ENCODE assay signal across 15 cellular contexts in genomic region chr1:226946841-226947240, GRCh38. TPM values are rescaled to one million over a fixed set of nuclear protein-coding genes. Genes with fewer than 3 reads are reported as not detected.
DNase-seq lines count a peak whose midpoint lies in the region; ATAC-seq and TF ChIP-seq lines count a peak whose summit lies in the region.
"Had no signal": no experiment of that assay in that cellular context is flagged by ENCODE, and none has a peak within 500 bp of the region (broad histone marks: within the 10 kb centered on the region; RNA-seq: fewer than 3 reads in every experiment).

No MANE protein-coding gene starts in this region.

- no peak for TF ChIP-seq EP300 in stomach (IDR thresholded peaks at IDR 0.05)

- intact Hi-C loops in right cardiac atrium (cut with DNase I) (no loop called here), stomach (cut with DNase I; ENCODE audit: low total_unique reads) (no loop called here)

- 61% methylated on average over 3 of the region's 3 CpGs for WGBS in right cardiac atrium
- 40 to 75% (median 55%) methylated on average over 1 to 3 of the region's 3 CpGs for WGBS in stomach, 5 donors

- H3K36me3 ChIP-seq in stomach: peaks cover 0 to 6% (median 4%) of the 10 kb centered on the region in 4 donors

- H3K27ac ChIP-seq in right cardiac atrium (ENCODE audit: low read length) (peak overlapping the region; percentile 10), stomach (peak overlapping the region; percentile 77 to 99 (median 88))
- H3K27ac ChIP-seq: KMS-11 had no signal

- no peak for TF ChIP-seq POLR2A in stomach (IDR thresholded peaks at IDR 0.05)

- DNase-seq in NCI-H146 treated with DMSO at 0.1 percent for 48 hours (lab: John Stamatoyannopoulos, UW; ENCODE audit: unreplicated experiment): peak; percentile 82
- DNase-seq in NCI-H146 (lab: John Stamatoyannopoulos, UW): no peak
- no peak for DNase-seq in right cardiac atrium
- no peak for DNase-seq in stomach
- no peak for DNase-seq in NCI-H187 treated with DMSO at 0.1 percent for 48 hours (lab: John Stamatoyannopoulos, UW)
- DNase-seq in middle frontal gyrus (ENCODE audit: extremely low spot score, low spot score): no peak
- no peak for DNase-seq in superior temporal gyrus (ENCODE audit: extremely low spot score)
- DNase-seq: activated CD8-positive, alpha-beta memory T cell treated with anti-CD3 and anti-CD28 coated beads for 24 hours; activated naive CD4-positive, alpha-beta T cell; COR-L47; hippocampal formation; NCI-H2107 had no signal

- H3K9me3 ChIP-seq in right cardiac atrium (ENCODE audit: control insufficient read depth, low read length) (no peaks in the 10 kb centered on the region), stomach (no peaks in the 10 kb centered on the region)

- no peak overlapping the region for H3K4me3 ChIP-seq in right cardiac atrium (ENCODE audit: low read length)
- H3K4me3 ChIP-seq in stomach: peak overlapping the region in 1 of 4 donors; percentile 21
- H3K4me3 ChIP-seq: GM23338 had no signal

- no peaks in the 10 kb centered on the region for H3K27me3 ChIP-seq in right cardiac atrium (ENCODE audit: control insufficient read depth, insufficient read depth)
- no peaks in the 10 kb centered on the region for H3K27me3 ChIP-seq in stomach

- TF ChIP-seq CTCF in stomach (IDR thresholded peaks at IDR 0.05): no peak

- H3K4me1 ChIP-seq in right cardiac atrium (ENCODE audit: control insufficient read depth, insufficient read depth, low read length) (peaks cover 29% of the 10 kb centered on the region), stomach (peaks cover 51 to 76% (median 70%) of the 10 kb centered on the region in 4 donors)

- ATAC-seq in SK-N-SH treated with all-trans-retinoic acid at 6 μM for 48 hours (no peak; the same call in 2 of the 3 replicates), right cardiac atrium (no peak)
- ATAC-seq: GM23338 had no signal

TF ChIP-seq in SK-N-SH treated with all-trans-retinoic acid at 6 μM for 48 hours, 23 proteins besides CTCF, POLR2A, EP300 and RAD21:
- no peak for TF ChIP-seq ZNF70 (CRISPR knock-in tag; IDR thresholded peaks at IDR 0.05)
- peak; percentile 25; the same call in 1 of the 2 replicates for TF ChIP-seq TCF4 (CRISPR knock-in tag; IDR thresholded peaks at IDR 0.05; ENCODE audit: borderline replicate concordance)
- no peak for TF ChIP-seq ZNF565 (CRISPR knock-in tag; conservative IDR thresholded peaks at IDR 0.05; ENCODE audit: low read depth)

RNA-seq across cellular contexts. Expression of gene COQ8A, which starts 6.7 kb away (rescaled TPM):
- total RNA-seq in right cardiac atrium (100 to 1,000 TPM; 130 to 238 (median 203) TPM), stomach (100 to 1,000 TPM in 2 of 5 donors, 10 to 100 TPM in 3; 26.4 to 384 (median 91.7) TPM)
- polyA plus RNA-seq in right cardiac atrium (198 TPM), stomach (10 to 100 TPM; 51.6 to 66.4 (median 61.9) TPM)
